ENCODE assay signal across 1 cellular context in genomic region chr12:110280784-110281548, GRCh38.
TF ChIP-seq lines count a peak whose summit lies in the region.

Gene ATP2A2, plus strand, starts transcription at chr12:110281247. Its CDS starts 543 bp downstream, at chr12:110281790.

TF ChIP-seq in GM12878, 131 proteins besides CTCF, POLR2A, EP300 and RAD21 (continued from another document and continues in another):
- TF ChIP-seq E4F1 (IDR thresholded peaks at IDR 0.05; ENCODE audit: borderline replicate concordance, partially characterized antibody) = no peak
- TF ChIP-seq NR2C2 (IDR thresholded peaks at IDR 0.05; ENCODE audit: borderline replicate concordance, control insufficient read depth, insufficient read length, low read depth) = no peak
- no peak for TF ChIP-seq CREM (IDR thresholded peaks at IDR 0.05; ENCODE audit: low read depth)
- TF ChIP-seq ESRRA (IDR thresholded peaks at IDR 0.05; ENCODE audit: low read length) = no peak
- TF ChIP-seq NR2C1 (IDR thresholded peaks at IDR 0.05) = peak; percentile 30
- TF ChIP-seq EED (IDR thresholded peaks at IDR 0.05; ENCODE audit: low read depth) = peak; percentile 33; the same call in 1 of the 2 replicates
- TF ChIP-seq FOXK2 (IDR thresholded peaks at IDR 0.05) = no peak
- TF ChIP-seq ASH2L (IDR thresholded peaks at IDR 0.05; ENCODE audit: borderline replicate concordance, low read depth) = no peak
- peak; percentile 79 for TF ChIP-seq RB1 (IDR thresholded peaks at IDR 0.05; ENCODE audit: borderline replicate concordance)
- peak; percentile 28 for TF ChIP-seq SP1 (IDR thresholded peaks at IDR 0.05; ENCODE audit: low read depth, low read length)
- TF ChIP-seq BCLAF1 (IDR thresholded peaks at IDR 0.05) = no peak
- TF ChIP-seq PKNOX1 (IDR thresholded peaks at IDR 0.05) = peak; percentile 6; the same call in 1 of the 2 replicates
- TF ChIP-seq CUX1 (IDR thresholded peaks at IDR 0.05; ENCODE audit: insufficient replicate concordance, low read depth, low read length) = no peak
- TF ChIP-seq WRNIP1 (IDR thresholded peaks at IDR 0.05; ENCODE audit: borderline replicate concordance, low read depth, low read length) = no peak
- no peak for TF ChIP-seq MYC (IDR thresholded peaks at IDR 0.05; ENCODE audit: insufficient read depth, insufficient read length, insufficient replicate concordance, low read length, severe bottlenecking)
- TF ChIP-seq IKZF2 (IDR thresholded peaks at IDR 0.05) = peak in 1 of 2 experiments; percentile 10; a peak in 2 of 4 replicates
- no peak for TF ChIP-seq BCL3 (IDR thresholded peaks at IDR 0.05; ENCODE audit: borderline replicate concordance, insufficient read depth, low read depth, low read length, poor library complexity, severe bottlenecking)
- TF ChIP-seq BACH1 (IDR thresholded peaks at IDR 0.05; ENCODE audit: borderline replicate concordance) = peak; percentile 93
- peak; percentile 88; the same call in 1 of the 2 replicates for TF ChIP-seq POLR2AphosphoS2 (IDR thresholded peaks at IDR 0.05; ENCODE audit: low read depth, low read length)
- no peak for TF ChIP-seq JUNB (IDR thresholded peaks at IDR 0.05)
- TF ChIP-seq ATF7 (IDR thresholded peaks at IDR 0.05; ENCODE audit: low read depth) = no peak
- TF ChIP-seq ZNF274 (IDR thresholded peaks at IDR 0.05; ENCODE audit: insufficient read depth, insufficient read length) = no peak
- TF ChIP-seq SIX5 (IDR thresholded peaks at IDR 0.05; ENCODE audit: low read depth, low read length, severe bottlenecking) = no peak
- TF ChIP-seq CEBPZ (IDR thresholded peaks at IDR 0.05; ENCODE audit: low read depth, low read length) = no peak
- peak; percentile 47; the same call in 1 of the 2 replicates for TF ChIP-seq YY1 (IDR thresholded peaks at IDR 0.05; ENCODE audit: low read depth, low read length)
- TF ChIP-seq TAF1 (IDR thresholded peaks at IDR 0.05; ENCODE audit: borderline replicate concordance, low read depth, low read length) = peak; percentile 88
- TF ChIP-seq HCFC1 (IDR thresholded peaks at IDR 0.05; ENCODE audit: low read length) = no peak
- TF ChIP-seq CBX5 (IDR thresholded peaks at IDR 0.05; ENCODE audit: low read depth) = 0 out of 2 replicates have a peak, but pooled peaks have one; percentile 10
- TF ChIP-seq REST (IDR thresholded peaks at IDR 0.05; ENCODE audit: low read depth, low read length) = no peak
- no peak for TF ChIP-seq CBX3 (IDR thresholded peaks at IDR 0.05; ENCODE audit: borderline replicate concordance, low read depth)
